ENCODE assay signal across 13 cellular contexts in the genomic region with DNA sequence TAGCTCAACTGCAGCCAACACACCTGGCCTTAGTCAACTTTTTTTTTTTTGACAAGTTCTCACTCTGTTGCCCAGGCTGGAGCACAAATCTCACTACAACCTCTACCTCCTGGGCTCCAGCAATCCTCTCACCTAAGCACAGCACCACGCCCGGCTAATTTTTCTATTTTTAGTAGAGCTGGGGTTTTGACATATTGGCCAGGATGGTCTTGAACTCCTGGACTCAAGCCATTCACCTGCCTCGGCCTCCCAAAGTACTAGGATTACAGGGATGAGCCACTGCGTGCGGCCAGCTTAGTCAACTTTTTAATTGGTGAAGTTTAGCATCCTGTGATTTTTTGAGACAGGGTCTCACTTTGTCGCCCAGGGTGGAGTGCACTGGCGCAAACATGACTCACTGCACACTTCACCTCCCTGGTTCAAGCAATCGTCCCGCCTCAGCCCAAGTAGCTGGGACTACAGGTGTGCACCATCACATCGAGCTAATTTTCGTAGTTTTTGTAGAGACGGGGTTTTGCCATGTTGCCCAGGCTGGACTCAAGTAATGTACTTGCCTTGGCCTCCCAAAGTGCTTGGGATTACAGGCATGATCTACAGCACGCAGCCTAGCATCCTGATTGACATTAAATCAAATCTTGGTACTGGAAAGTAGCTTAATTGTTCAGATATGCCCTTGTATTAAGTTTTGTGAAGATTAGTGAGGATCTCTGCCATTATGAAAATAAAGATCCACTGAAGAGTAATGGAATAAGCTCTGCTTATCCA. TPM values are rescaled to one million over a fixed set of nuclear protein-coding genes. Genes with fewer than 3 reads are reported as not detected.
A peak's percentile ranks its signal among the peaks of the same experiment; 100 is the strongest.
DNase-seq lines count a peak whose midpoint lies in the region; ATAC-seq, FAIRE-seq and TF ChIP-seq lines count a peak whose summit lies in the region.
"Had no signal": no experiment of that assay in that cellular context is flagged by ENCODE, and none has a peak within 500 bp of the region (broad histone marks: within the 10 kb centered on the region; RNA-seq: fewer than 3 reads in every experiment).

No MANE protein-coding gene starts in this region.

- peak; percentile 26 for ATAC-seq in Right ventricle myocardium superior (ENCODE audit: poor library complexity)
- peak; percentile 24 for ATAC-seq in stimulated activated effector memory CD8-positive, alpha-beta T cell treated with anti-CD3 and anti-CD28 coated beads, Interleukin-12 subunit alpha, Interleukin-12 subunit beta, amount 100 ng/mL, for 72 hours
- ATAC-seq in GM21529 (IDR thresholded peaks at IDR 0.05; ENCODE audit: unreplicated experiment) = no peak

- H3K27ac ChIP-seq in left ventricle myocardium inferior (replicated peaks) = no peak overlapping the region
- H3K27ac ChIP-seq: C4-2B, lower lobe of right lung had no signal

- H3K36me3 Mint-ChIP-seq in activated T-helper 2 cell treated with anti-CD3 and anti-CD28 coated beads, Interferon-gamma antibody, Interleukin-2, Interleukin-4, amounts not matched to agents 10 μg/mL and 5 μg/mL and 100 μg/mL, durations not matched to agents 14 hours and 24 hours and 36 hours (ENCODE audit: low read depth) = peaks cover 49% of the 10 kb centered on the region
- peaks cover 53% of the 10 kb centered on the region for H3K36me3 Mint-ChIP-seq in stimulated activated effector memory CD8-positive, alpha-beta T cell treated with anti-CD3 and anti-CD28 coated beads, Interleukin-12 subunit alpha, Interleukin-12 subunit beta, amount 100 ng/mL, for 72 hours

- no peaks in the 10 kb centered on the region for H3K27me3 ChIP-seq in left ventricle myocardium inferior (ENCODE audit: low read depth)

- in situ Hi-C loops in KBM-7 (cut with MboI; ENCODE audit: low pct_unique_long_range_greater_than_20kb, low sequenced_read_pairs) = no loop called here

- H3K27me3 Mint-ChIP-seq in activated T-helper 2 cell treated with anti-CD3 and anti-CD28 coated beads, Interferon-gamma antibody, Interleukin-2, Interleukin-4, amounts not matched to agents 10 μg/mL and 5 μg/mL and 100 μg/mL, durations not matched to agents 14 hours and 24 hours and 36 hours (ENCODE audit: low read depth) = peaks cover 12% of the 10 kb centered on the region

- FAIRE-seq in RCC 7860 (lab: Jason Lieb, UNC) = no peak

- H3K36me3 ChIP-seq in left ventricle myocardium inferior = peaks cover 47% of the 10 kb centered on the region

- peaks cover 29% of the 10 kb centered on the region for H3K4me1 Mint-ChIP-seq in activated T-helper 2 cell treated with anti-CD3 and anti-CD28 coated beads, Interferon-gamma antibody, Interleukin-2, Interleukin-4, amounts not matched to agents 10 μg/mL and 5 μg/mL and 100 μg/mL, durations not matched to agents 14 hours and 24 hours and 36 hours (ENCODE audit: low read depth)
- peaks cover 33% of the 10 kb centered on the region for H3K4me1 Mint-ChIP-seq in stimulated activated effector memory CD8-positive, alpha-beta T cell treated with anti-CD3 and anti-CD28 coated beads, Interleukin-12 subunit alpha, Interleukin-12 subunit beta, amount 100 ng/mL, for 72 hours

- H3K9me3 ChIP-seq in left ventricle myocardium inferior (replicated peaks) = no peaks in the 10 kb centered on the region
- H3K9me3 ChIP-seq: lower lobe of right lung had no signal

- H3K27ac Mint-ChIP-seq in activated T-helper 2 cell treated with anti-CD3 and anti-CD28 coated beads, Interferon-gamma antibody, Interleukin-2, Interleukin-4, amounts not matched to agents 10 μg/mL and 5 μg/mL and 100 μg/mL, durations not matched to agents 14 hours and 24 hours and 36 hours = peak overlapping the region; percentile 33
- no peak overlapping the region for H3K27ac Mint-ChIP-seq in stimulated activated effector memory CD8-positive, alpha-beta T cell treated with anti-CD3 and anti-CD28 coated beads, Interleukin-12 subunit alpha, Interleukin-12 subunit beta, amount 100 ng/mL, for 72 hours
- H3K27ac Mint-ChIP-seq: activated CD4-positive, alpha-beta memory T cell treated with anti-CD3 and anti-CD28 coated beads, Interleukin-2, amount 10 ng/mL, durations not matched to agents 7 days and 5 days; T-helper 1 cell treated with Interleukin-12 subunit alpha and Interleukin-12 subunit beta and Interleukin-4 antibody, amounts not matched to agents 30 μg/mL and 1 μg/mL, for 36 hours had no signal

- intact Hi-C loops in Right ventricle myocardium superior (cut with DNase I) = no loop called here
- intact Hi-C loops in left ventricle myocardium inferior (cut with micrococcal nuclease) = no loop called here
- intact Hi-C loops in activated T-helper 2 cell treated with anti-CD3 and anti-CD28 coated beads, Interferon-gamma antibody, Interleukin-2, Interleukin-4, amounts not matched to agents 10 μg/mL and 5 μg/mL and 100 μg/mL, durations not matched to agents 14 hours and 24 hours and 36 hours (cut with micrococcal nuclease) = no loop called here

- H3K9me3 Mint-ChIP-seq in activated T-helper 2 cell treated with anti-CD3 and anti-CD28 coated beads, Interferon-gamma antibody, Interleukin-2, Interleukin-4, amounts not matched to agents 10 μg/mL and 5 μg/mL and 100 μg/mL, durations not matched to agents 14 hours and 24 hours and 36 hours = no peaks in the 10 kb centered on the region
- H3K9me3 Mint-ChIP-seq in stimulated activated effector memory CD8-positive, alpha-beta T cell treated with anti-CD3 and anti-CD28 coated beads, Interleukin-12 subunit alpha, Interleukin-12 subunit beta, amount 100 ng/mL, for 72 hours = no peaks in the 10 kb centered on the region
- H3K9me3 Mint-ChIP-seq: activated CD4-positive, alpha-beta memory T cell treated with anti-CD3 and anti-CD28 coated beads, Interleukin-2, amount 10 ng/mL, durations not matched to agents 7 days and 5 days; T-helper 1 cell treated with Interleukin-12 subunit alpha and Interleukin-12 subunit beta and Interleukin-4 antibody, amounts not matched to agents 30 μg/mL and 1 μg/mL, for 36 hours had no signal

- H3K4me3 Mint-ChIP-seq in activated T-helper 2 cell treated with anti-CD3 and anti-CD28 coated beads, Interferon-gamma antibody, Interleukin-2, Interleukin-4, amounts not matched to agents 10 μg/mL and 5 μg/mL and 100 μg/mL, durations not matched to agents 14 hours and 24 hours and 36 hours (ENCODE audit: low read depth) = no peak overlapping the region
- H3K4me3 Mint-ChIP-seq in stimulated activated effector memory CD8-positive, alpha-beta T cell treated with anti-CD3 and anti-CD28 coated beads, Interleukin-12 subunit alpha, Interleukin-12 subunit beta, amount 100 ng/mL, for 72 hours = no peak overlapping the region
- H3K4me3 Mint-ChIP-seq: activated CD4-positive, alpha-beta memory T cell treated with anti-CD3 and anti-CD28 coated beads, Interleukin-2, amount 10 ng/mL, durations not matched to agents 7 days and 5 days; T-helper 1 cell treated with Interleukin-12 subunit alpha and Interleukin-12 subunit beta and Interleukin-4 antibody, amounts not matched to agents 30 μg/mL and 1 μg/mL, for 36 hours had no signal

- DNase-seq in Right ventricle myocardium superior = no peak
- no peak for DNase-seq in left ventricle myocardium inferior
- peak; percentile 47 for DNase-seq in KBM-7
- no peak for DNase-seq in activated T-helper 2 cell treated with anti-CD3 and anti-CD28 coated beads, Interferon-gamma antibody, Interleukin-2, Interleukin-4, amounts not matched to agents 10 μg/mL and 5 μg/mL and 100 μg/mL, durations not matched to agents 14 hours and 24 hours and 36 hours (ENCODE audit: low spot score)
- no peak for DNase-seq in stimulated activated effector memory CD8-positive, alpha-beta T cell treated with anti-CD3 and anti-CD28 coated beads, Interleukin-12 subunit alpha, Interleukin-12 subunit beta, amount 100 ng/mL, for 72 hours (ENCODE audit: low spot score in 2 of 2)
- DNase-seq in RCC 7860 (ENCODE audit: low spot score) = no peak
- DNase-seq in NCI-H187 treated with DMSO at 0.1 percent for 48 hours (lab: John Stamatoyannopoulos, UW) = no peak
- DNase-seq: activated CD4-positive, alpha-beta memory T cell treated with anti-CD3 and anti-CD28 coated beads, Interleukin-2, amount 10 ng/mL, durations not matched to agents 7 days and 5 days; glutamatergic neuron; lower lobe of right lung had no signal

- TF ChIP-seq CTCF in left ventricle myocardium inferior (IDR thresholded peaks at IDR 0.05; ENCODE audit: borderline replicate concordance) = no peak

- H3K4me1 ChIP-seq in left ventricle myocardium inferior = peaks cover 18% of the 10 kb centered on the region

- no peak overlapping the region for H3K4me3 ChIP-seq in left ventricle myocardium inferior
- H3K4me3 ChIP-seq: lower lobe of right lung had no signal

RNA-seq across cellular contexts. Expression of gene HNRNPDL, which starts 8.3 kb away (rescaled TPM):
- total RNA-seq in Right ventricle myocardium superior = 104 TPM
- 93.5 TPM for total RNA-seq in left ventricle myocardium inferior
- 470 and 486 TPM in 2 replicates for total RNA-seq in activated T-helper 2 cell treated with anti-CD3 and anti-CD28 coated beads, Interferon-gamma antibody, Interleukin-2, Interleukin-4, amounts not matched to agents 10 μg/mL and 5 μg/mL and 100 μg/mL, durations not matched to agents 14 hours and 24 hours and 36 hours

RNA-seq across cellular contexts. Expression of gene ENOPH1, which starts 8.4 kb away (rescaled TPM):
- 12.8 TPM for total RNA-seq in Right ventricle myocardium superior
- 16.2 TPM for total RNA-seq in left ventricle myocardium inferior
- 64.5 and 65.9 TPM in 2 replicates for total RNA-seq in activated T-helper 2 cell treated with anti-CD3 and anti-CD28 coated beads, Interferon-gamma antibody, Interleukin-2, Interleukin-4, amounts not matched to agents 10 μg/mL and 5 μg/mL and 100 μg/mL, durations not matched to agents 14 hours and 24 hours and 36 hours

RNA-seq across cellular contexts. Expression of gene HNRNPD, which starts 48.2 kb away (rescaled TPM):
- total RNA-seq in Right ventricle myocardium superior = 110 TPM
- 93.0 TPM for total RNA-seq in left ventricle myocardium inferior
- total RNA-seq in activated T-helper 2 cell treated with anti-CD3 and anti-CD28 coated beads, Interferon-gamma antibody, Interleukin-2, Interleukin-4, amounts not matched to agents 10 μg/mL and 5 μg/mL and 100 μg/mL, durations not matched to agents 14 hours and 24 hours and 36 hours = 461 and 489 TPM in 2 replicates
